In the genomic region with DNA sequence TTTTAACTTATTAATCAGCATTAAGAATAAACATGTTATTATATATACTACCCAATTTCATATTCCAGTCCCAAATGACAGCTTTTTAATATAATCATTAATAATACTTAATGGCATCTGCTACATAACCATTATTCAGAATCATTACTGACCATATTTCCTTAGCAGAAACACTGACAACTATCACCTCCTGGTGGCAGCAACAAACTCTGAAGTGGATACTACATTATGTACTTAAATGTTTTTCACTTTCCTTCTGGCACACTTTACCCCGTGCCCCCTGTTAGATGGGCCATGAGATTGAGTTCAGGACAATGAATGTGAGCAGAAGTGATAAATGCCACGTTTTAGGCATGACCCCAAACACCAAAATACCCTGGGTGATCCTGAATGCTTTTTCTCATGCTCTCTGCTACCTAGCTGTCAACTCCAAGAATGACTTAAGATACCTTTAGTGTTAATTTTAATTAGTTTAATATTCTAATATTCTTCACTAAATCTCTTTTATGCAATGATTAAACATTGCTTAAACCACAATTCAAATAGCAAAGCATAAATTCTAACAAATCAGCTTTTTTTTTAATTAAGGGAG, we compare ENCODE assay signal across 8 cellular contexts.
A peak's percentile ranks its signal among the peaks of the same experiment; 100 is the strongest.
DNase-seq lines count a peak whose midpoint lies in the region; ATAC-seq and TF ChIP-seq lines count a peak whose summit lies in the region.

No MANE protein-coding gene starts in this region.

- peaks cover 0 to 11% (median 0%) of the 10 kb centered on the region in 12 donors for H3K9me3 ChIP-seq in heart left ventricle
- H3K9me3 ChIP-seq in stomach = no peaks in the 10 kb centered on the region

- ATAC-seq in heart left ventricle = no peak
- ATAC-seq in Right ventricle myocardium inferior = no peak
- peak; percentile 88 for ATAC-seq in HG02981 (IDR thresholded peaks at IDR 0.05; ENCODE audit: unreplicated experiment)
- ATAC-seq in Right ventricle myocardium superior (ENCODE audit: poor library complexity) = no peak

- H3K27me3 Mint-ChIP-seq in glutamatergic neuron (ENCODE audit: unreplicated experiment) (no peaks in the 10 kb centered on the region), CD14-positive monocyte (ENCODE audit: low read depth in 3 of 3) (no peaks in the 10 kb centered on the region)

- H3K36me3 Mint-ChIP-seq in glutamatergic neuron (ENCODE audit: unreplicated experiment) (peaks cover 8% of the 10 kb centered on the region), CD14-positive monocyte (peaks cover 60 to 65% of the 10 kb centered on the region in 2 donors)

- H3K4me3 Mint-ChIP-seq in glutamatergic neuron (ENCODE audit: unreplicated experiment) (no peak overlapping the region), CD14-positive monocyte (no peak overlapping the region)

- H3K27ac Mint-ChIP-seq in glutamatergic neuron (ENCODE audit: unreplicated experiment) (no peak overlapping the region), CD14-positive monocyte (no peak overlapping the region)

- TF ChIP-seq CTCF in heart left ventricle (IDR thresholded peaks at IDR 0.05) = peak in 7 of 12 donors; percentile 17 to 46 (median 28)
- peak; percentile 32 for TF ChIP-seq CTCF in glutamatergic neuron (IDR thresholded peaks at IDR 0.05; ENCODE audit: partially characterized antibody, unreplicated experiment)
- no peak for TF ChIP-seq CTCF in stomach (IDR thresholded peaks at IDR 0.05)
- no peak for TF ChIP-seq CTCF in CD14-positive monocyte (IDR thresholded peaks at IDR 0.05)

- H3K36me3 ChIP-seq in heart left ventricle (peaks cover 0 to 46% (median 36%) of the 10 kb centered on the region in 9 donors), stomach (peaks cover 0 to 54% (median 47%) of the 10 kb centered on the region in 4 donors)

- intact Hi-C loops in heart left ventricle (cut with DNase I) = loop anchor here in 4 of 10 donors (5.0 to 10.0 kb wide), 5 partner anchors 385 to 845 kb away; no protein-coding TSS in a partner anchor
- intact Hi-C loops in Right ventricle myocardium inferior (cut with DNase I) = no loop called here
- intact Hi-C loops in stomach (cut with DNase I; ENCODE audit: low total_unique reads) = no loop called here
- intact Hi-C loops in Right ventricle myocardium superior (cut with DNase I) = no loop called here
- intact Hi-C loops in CD14-positive monocyte (cut with micrococcal nuclease) = no loop called here

- no peak overlapping the region for H3K4me3 ChIP-seq in heart left ventricle
- no peak overlapping the region for H3K4me3 ChIP-seq in stomach

- H3K9me3 Mint-ChIP-seq in glutamatergic neuron (ENCODE audit: unreplicated experiment) = no peaks in the 10 kb centered on the region
- H3K9me3 Mint-ChIP-seq in CD14-positive monocyte = peaks cover 0 to 7% (median 2%) of the 10 kb centered on the region in 7 donors

- WGBS in heart left ventricle, 4 donors = 30 to 46% (median 40%) methylated on average over 2 of the region's 2 CpGs
- 25 to 43% (median 36%) methylated on average over 2 of the region's 2 CpGs for WGBS in stomach, 5 donors

- H3K27ac ChIP-seq in heart left ventricle (no peak overlapping the region), stomach (no peak overlapping the region)

- DNase-seq in heart left ventricle = no peak
- no peak for DNase-seq in Right ventricle myocardium inferior (ENCODE audit: missing footprints)
- DNase-seq in RKO (ENCODE audit: low spot score) = peak; percentile 57
- DNase-seq in glutamatergic neuron = no peak
- DNase-seq in stomach = no peak
- DNase-seq in Right ventricle myocardium superior = no peak
- no peak for DNase-seq in CD14-positive monocyte (ENCODE audit: low spot score)

- TF ChIP-seq POLR2A in heart left ventricle (IDR thresholded peaks at IDR 0.05) = no peak
- TF ChIP-seq POLR2A in stomach (IDR thresholded peaks at IDR 0.05) = no peak

- no peaks in the 10 kb centered on the region for H3K4me1 ChIP-seq in heart left ventricle
- peaks cover 0 to 3% (median 0%) of the 10 kb centered on the region in 4 donors for H3K4me1 ChIP-seq in stomach

- H3K27me3 ChIP-seq in heart left ventricle (no peaks in the 10 kb centered on the region), stomach (no peaks in the 10 kb centered on the region)

- H3K4me1 Mint-ChIP-seq in glutamatergic neuron (ENCODE audit: low read depth, unreplicated experiment) (no peaks in the 10 kb centered on the region), CD14-positive monocyte (no peaks in the 10 kb centered on the region)

- no peak for TF ChIP-seq EP300 in stomach (IDR thresholded peaks at IDR 0.05)

Comparison
In these comparisons a context has a peak if more than half of its experiments do, and no peak if none do; other contexts are left out.
1. CTCF ChIP-seq: peak in heart left ventricle (7 of 12) and glutamatergic neuron (single experiment); none in stomach (0 of 7) and CD14-positive monocyte (single experiment).